ENCODE assay signal across 5 cellular contexts in genomic region chr12:131162113-131162512, GRCh38.
"Had no signal": no experiment of that assay in that cellular context is flagged by ENCODE, and none has a peak within 500 bp of the region (broad histone marks: within the 10 kb centered on the region; RNA-seq: fewer than 3 reads in every experiment).

No MANE protein-coding gene starts in this region.

- H3K27ac Mint-ChIP-seq: GM23338, H9, IgD-negative memory B cell had no signal

- H3K4me1 Mint-ChIP-seq: IgD-negative memory B cell had no signal

- H2AFZ ChIP-seq: GM23338 had no signal

- DNase-seq: H9, HCEC 1CT, KBM-7 had no signal

- H3K4me3 Mint-ChIP-seq: GM23338, H9, IgD-negative memory B cell had no signal

- H3K9me3 Mint-ChIP-seq: GM23338, H9, IgD-negative memory B cell had no signal

- H3K4me2 ChIP-seq: GM23338 had no signal

- H3K4me3 ChIP-seq: GM23338 had no signal
